In genomic region chr4:168485511-168485910, GRCh38 we compare ENCODE assay signal across 3 cellular contexts.
TF ChIP-seq lines count a peak whose summit lies in the region.

No MANE protein-coding gene starts in this region.

TF ChIP-seq in A549, 52 proteins besides CTCF, POLR2A, EP300 and RAD21:
- TF ChIP-seq TFCP2L1 (CRISPR knock-in tag; IDR thresholded peaks at IDR 0.05) (no peak), FOSL2 (IDR thresholded peaks at IDR 0.05) (no peak), FOSL2 (CRISPR knock-in tag; IDR thresholded peaks at IDR 0.05) (no peak), HEYL (CRISPR knock-in tag; IDR thresholded peaks at IDR 0.05) (no peak), HOXB13 (CRISPR knock-in tag; IDR thresholded peaks at IDR 0.05; ENCODE audit: low read depth) (no peak), ELK1 (IDR thresholded peaks at IDR 0.05; ENCODE audit: low read depth, low read length) (no peak), CHD2 (IDR thresholded peaks at IDR 0.05; ENCODE audit: low read length, partially characterized antibody) (no peak), JUN (IDR thresholded peaks at IDR 0.05) (no peak)

TF ChIP-seq in HCT116, 20 proteins besides CTCF, POLR2A, EP300 and RAD21:
- TF ChIP-seq ELF1 (IDR thresholded peaks at IDR 0.05; ENCODE audit: borderline replicate concordance, low read depth) (no peak), EGR1 (IDR thresholded peaks at IDR 0.05; ENCODE audit: low read depth) (no peak)

TF ChIP-seq in H1, 55 proteins besides CTCF, POLR2A, EP300 and RAD21:
- TF ChIP-seq HDAC6 (IDR thresholded peaks at IDR 0.05; ENCODE audit: low read depth, low read length) (no peak), E2F6 (IDR thresholded peaks at IDR 0.05) (no peak), CHD7 (IDR thresholded peaks at IDR 0.05; ENCODE audit: insufficient replicate concordance, low read length) (no peak), POLR2AphosphoS5 (IDR thresholded peaks at IDR 0.05; ENCODE audit: low read depth, low read length) (no peak), RXRA (IDR thresholded peaks at IDR 0.05; ENCODE audit: insufficient read depth, low read depth, low read length) (no peak), USF2 (IDR thresholded peaks at IDR 0.05; ENCODE audit: low read length) (no peak), CBX8 (IDR thresholded peaks at IDR 0.05; ENCODE audit: borderline replicate concordance, low read depth, low read length) (no peak), CBX5 (IDR thresholded peaks at IDR 0.05; ENCODE audit: low read depth, low read length) (no peak), POU5F1 (IDR thresholded peaks at IDR 0.05; ENCODE audit: low read depth, low read length) (no peak), BCL11A (IDR thresholded peaks at IDR 0.05; ENCODE audit: low read depth in 2 of 2, low read length in 2 of 2) (no peak), SP4 (IDR thresholded peaks at IDR 0.05; ENCODE audit: low read length) (no peak), TBP (IDR thresholded peaks at IDR 0.05; ENCODE audit: low read depth, low read length) (no peak), TEAD4 (IDR thresholded peaks at IDR 0.05; ENCODE audit: low read depth, low read length) (no peak)
